8 cellular contexts compared by ENCODE assay signal in the genomic region with DNA sequence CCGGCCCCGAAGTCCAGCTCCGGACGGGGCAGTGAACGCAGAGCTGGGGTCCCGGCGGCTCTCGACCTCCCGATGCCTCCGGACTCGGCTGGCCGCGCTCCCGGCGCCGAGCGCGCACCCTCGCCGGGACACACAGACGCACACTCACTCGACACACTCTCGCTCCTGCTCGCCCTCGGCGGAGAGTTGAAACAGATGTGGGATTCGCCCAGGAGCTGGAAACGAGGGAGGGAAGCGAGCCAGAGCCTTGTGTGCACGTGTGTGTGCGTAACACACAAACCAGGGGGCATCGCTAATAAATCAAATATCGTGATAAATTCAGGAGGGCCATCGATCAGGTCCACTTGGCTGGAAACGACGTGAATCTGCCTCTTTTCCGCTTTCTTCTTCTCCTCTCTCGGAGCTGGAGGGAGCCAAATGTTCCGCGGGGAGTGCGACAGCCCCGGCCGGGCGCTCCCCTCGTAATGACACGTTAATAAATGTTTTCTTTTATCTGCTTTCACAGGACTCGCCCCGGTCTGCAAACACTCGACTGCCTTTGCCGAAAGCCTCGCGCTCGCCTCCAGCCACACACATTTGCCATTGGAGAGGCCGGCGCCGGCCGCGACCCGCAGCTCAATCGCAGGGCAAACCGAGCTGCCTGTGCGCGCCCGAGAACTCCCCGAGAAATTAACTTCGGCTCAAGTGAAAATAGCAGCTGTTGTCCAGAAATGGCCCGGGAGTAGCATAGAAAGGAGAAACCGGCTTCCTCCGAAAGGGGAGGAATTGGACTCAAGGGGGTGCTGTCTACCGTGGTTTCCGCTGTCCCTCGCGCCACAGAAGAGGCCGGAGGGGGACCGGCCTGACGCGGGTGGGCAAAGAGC. TPM values are rescaled to one million over a fixed set of nuclear protein-coding genes. Genes with fewer than 3 reads are reported as not detected.
DNase-seq lines count a peak whose midpoint lies in the region; ATAC-seq, FAIRE-seq and TF ChIP-seq lines count a peak whose summit lies in the region.

No MANE protein-coding gene starts in this region.

- TF ChIP-seq RAD21 in A549 (conservative IDR thresholded peaks at IDR 0.05 in 1 of 2, IDR thresholded peaks at IDR 0.05 in 1 of 2), result peak; percentile 89 to 95

- peak; percentile 74 to 88 for ATAC-seq in A549

- peak; percentile 36 for FAIRE-seq in A549 (lab: Jason Lieb, UNC)
- FAIRE-seq in astrocyte (lab: Jason Lieb, UNC), result no peak

- H3K79me2 ChIP-seq in astrocyte (ENCODE audit: insufficient read depth, low read length), result peaks cover 5% of the 10 kb centered on the region

- H4K20me1 ChIP-seq in astrocyte (ENCODE audit: insufficient read depth, low read length), result peaks cover 35% of the 10 kb centered on the region

- H3K4me3 Mint-ChIP-seq in astrocyte (ENCODE audit: unreplicated experiment) (peak overlapping the region; percentile 89), osteocyte (ENCODE audit: unreplicated experiment) (peak overlapping the region; percentile 84)

- H3K4me1 ChIP-seq in A549, result 0 out of 3 replicates have a peak, but pooled peaks cover 12% of the 10 kb centered on the region
- peaks cover 18% of the 10 kb centered on the region for H3K4me1 ChIP-seq in astrocyte (ENCODE audit: insufficient read depth, low read length)
- H3K4me1 ChIP-seq in left ventricle myocardium inferior, result peaks cover 48% of the 10 kb centered on the region

- CTCF ChIA-PET in A549 (lab: Yijun Ruan, JAX), result interaction anchor here (0.7 to 2.7 kb wide), 91 partner anchors 9 to 871 kb away, joined by 3 to 91 read pairs (median 4); no protein-coding TSS in a partner anchor

- intact Hi-C loops in left ventricle myocardium inferior (cut with micrococcal nuclease), result loop anchor here (10.0 kb wide), 1 partner anchor 829 kb away; no protein-coding TSS in a partner anchor

- TF ChIP-seq CTCF in A549 (IDR thresholded peaks at IDR 0.05) (peak; percentile 82), GM06990 (IDR thresholded peaks at IDR 0.05; ENCODE audit: insufficient read depth, low read length, poor library complexity, severe bottlenecking) (peak; percentile 50), astrocyte (IDR thresholded peaks at IDR 0.05; ENCODE audit: insufficient read depth, low read depth, low read length) (peak; percentile 68), left ventricle myocardium inferior (IDR thresholded peaks at IDR 0.05; ENCODE audit: borderline replicate concordance) (peak; percentile 80), osteocyte (IDR thresholded peaks at IDR 0.05) (peak; percentile 87)

- TF ChIP-seq EP300 in A549 (IDR thresholded peaks at IDR 0.05), result no peak

- H3K9me3 ChIP-seq in A549, result no peaks in the 10 kb centered on the region
- no peaks in the 10 kb centered on the region for H3K9me3 ChIP-seq in astrocyte (ENCODE audit: insufficient read depth, low read depth, low read length)
- no peaks in the 10 kb centered on the region for H3K9me3 ChIP-seq in left ventricle myocardium inferior (replicated peaks)

- H3K36me3 ChIP-seq in GM06990 (ENCODE audit: control insufficient read depth, insufficient read depth, low read length), result no peaks in the 10 kb centered on the region
- H3K36me3 ChIP-seq in astrocyte (ENCODE audit: insufficient read depth, low read length), result no peaks in the 10 kb centered on the region
- no peaks in the 10 kb centered on the region for H3K36me3 ChIP-seq in left ventricle myocardium inferior

- POLR2A ChIA-PET in A549 (lab: Yijun Ruan, JAX), result interaction anchor here (0.9 to 2.0 kb wide), 2 partner anchors 510 to 834 kb away, joined by 4 to 10 read pairs; no protein-coding TSS in a partner anchor

- no peak for TF ChIP-seq POLR2A in A549 (IDR thresholded peaks at IDR 0.05; ENCODE audit: low read length)

- peak overlapping the region; percentile 92 for H2AFZ ChIP-seq in astrocyte (ENCODE audit: low read depth, low read length)

- peaks cover 13% of the 10 kb centered on the region for H3K27me3 Mint-ChIP-seq in astrocyte (ENCODE audit: low read depth, unreplicated experiment)
- peaks cover 10% of the 10 kb centered on the region for H3K27me3 Mint-ChIP-seq in osteocyte (ENCODE audit: unreplicated experiment)

- H3K9me3 Mint-ChIP-seq in astrocyte (ENCODE audit: unreplicated experiment) (no peaks in the 10 kb centered on the region), osteocyte (ENCODE audit: unreplicated experiment) (no peaks in the 10 kb centered on the region)

- peak; percentile 80 for DNase-seq in A549 (ENCODE audit: low read depth in 1 of 2, low spot score in 1 of 2)
- DNase-seq in GM06990 (ENCODE audit: extremely low read depth, insufficient read length), result peak; percentile 25
- DNase-seq in NCI-H2227 (lab: John Stamatoyannopoulos, UW; ENCODE audit: unreplicated experiment), result peak; percentile 80
- peak; percentile 80 for DNase-seq in astrocyte (ENCODE audit: low read depth)
- DNase-seq in left ventricle myocardium inferior, result peak; percentile 61
- DNase-seq in osteocyte (ENCODE audit: extremely low spot score, unreplicated experiment), result peak; percentile 91
- DNase-seq in NCI-H446 treated with DMSO at 0.1 percent for 48 hours (lab: John Stamatoyannopoulos, UW), result no peak
- DNase-seq in DMS53 treated with DMSO at 0.1 percent for 48 hours (lab: John Stamatoyannopoulos, UW; ENCODE audit: unreplicated experiment), result no peak

- 2% methylated on average over 45 of the region's 77 CpGs for WGBS in A549 (ENCODE audit: missing lambda C conversion rate)

- H3K4me2 ChIP-seq in A549, result peak overlapping the region; percentile 98
- H3K4me2 ChIP-seq in astrocyte (ENCODE audit: low read length), result peak overlapping the region; percentile 98

- H3K27me3 ChIP-seq in GM06990 (replicated peaks; ENCODE audit: control insufficient read depth, insufficient read depth, low read length) (no peaks in the 10 kb centered on the region; the same call in 1 of the 2 replicates), astrocyte (ENCODE audit: insufficient read depth, low read length) (peaks cover 12% of the 10 kb centered on the region), left ventricle myocardium inferior (ENCODE audit: low read depth) (peaks cover 39% of the 10 kb centered on the region)

- H3K27ac Mint-ChIP-seq in astrocyte (ENCODE audit: unreplicated experiment), result peak overlapping the region; percentile 77
- H3K27ac Mint-ChIP-seq in osteocyte (ENCODE audit: unreplicated experiment), result peak overlapping the region; percentile 83

- H3K27ac ChIP-seq in A549 (peak overlapping the region; percentile 73 to 90), astrocyte (ENCODE audit: low read depth, low read length) (peak overlapping the region; percentile 49), left ventricle myocardium inferior (replicated peaks) (peak overlapping the region; percentile 84)

- peak overlapping the region; percentile 80 for H3K9ac ChIP-seq in astrocyte (ENCODE audit: low read length)

- H3K4me1 Mint-ChIP-seq in astrocyte (ENCODE audit: low read depth, unreplicated experiment) (peaks cover 8% of the 10 kb centered on the region), osteocyte (ENCODE audit: unreplicated experiment) (peaks cover 46% of the 10 kb centered on the region)

- no peaks in the 10 kb centered on the region for H3K36me3 Mint-ChIP-seq in astrocyte (ENCODE audit: low read depth, unreplicated experiment)
- H3K36me3 Mint-ChIP-seq in osteocyte (ENCODE audit: unreplicated experiment), result no peaks in the 10 kb centered on the region

- H3K4me3 ChIP-seq in A549 (peak overlapping the region; percentile 69), GM06990 (replicated peaks; ENCODE audit: low read depth, low read length) (peak overlapping the region; percentile 20), astrocyte (ENCODE audit: insufficient read depth, low read depth, low read length) (peak overlapping the region; percentile 66), left ventricle myocardium inferior (peak overlapping the region; percentile 69)

TF ChIP-seq in A549, 52 proteins besides CTCF, POLR2A, EP300 and RAD21 (continues in another document):
- TF ChIP-seq EHF (CRISPR knock-in tag; IDR thresholded peaks at IDR 0.05) (no peak), KDM1A (IDR thresholded peaks at IDR 0.05; ENCODE audit: low read depth) (no peak), SMC3 (IDR thresholded peaks at IDR 0.05) (peak; percentile 87), NR3C1 (IDR thresholded peaks at IDR 0.05) (no peak)
- TF ChIP-seq, protein P1, sequence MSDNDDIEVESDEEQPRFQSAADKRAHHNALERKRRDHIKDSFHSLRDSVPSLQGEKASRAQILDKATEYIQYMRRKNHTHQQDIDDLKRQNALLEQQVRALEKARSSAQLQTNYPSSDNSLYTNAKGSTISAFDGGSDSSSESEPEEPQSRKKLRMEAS (IDR thresholded peaks at IDR 0.05), result peak; percentile 24; the same call in 1 of the 2 replicates
- TF ChIP-seq, protein P2, sequence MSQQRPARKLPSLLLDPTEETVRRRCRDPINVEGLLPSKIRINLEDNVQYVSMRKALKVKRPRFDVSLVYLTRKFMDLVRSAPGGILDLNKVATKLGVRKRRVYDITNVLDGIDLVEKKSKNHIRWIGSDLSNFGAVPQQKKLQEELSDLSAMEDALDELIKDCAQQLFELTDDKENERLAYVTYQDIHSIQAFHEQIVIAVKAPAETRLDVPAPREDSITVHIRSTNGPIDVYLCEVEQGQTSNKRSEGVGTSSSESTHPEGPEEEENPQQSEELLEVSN (IDR thresholded peaks at IDR 0.05; ENCODE audit: borderline replicate concordance, low read depth), result peak; percentile 39; the same call in 1 of the 2 replicates

RNA-seq across cellular contexts. Expression of a gene that starts 0.8 kb away (rescaled TPM):
- polyA plus RNA-seq in A549 (2011; rRNA removed) (5.8 and 14.9 TPM in 2 replicates), A549 (2017; fragmentation: RNase III; extraction: RNeasy Plus Mini Kit Qiagen cat#74134 plus additional on column Dnase treatment) (16.8 to 25.2 TPM (median 21.3 TPM) in 3 replicates)
- 5.1 and 5.4 TPM in 2 replicates for polyA plus RNA-seq in A549 (2012; cell fraction: cytosol; rRNA removed)
- 8.0 and 9.9 TPM in 2 replicates for polyA plus RNA-seq in A549 (2012; cell fraction: nucleus; rRNA removed)
- polyA minus RNA-seq in A549 (2011; rRNA and poly(A)+ RNA removed), result 10.6 and 15.1 TPM in 2 replicates
- total RNA-seq in astrocyte (115 and 139 TPM in 2 replicates), left ventricle myocardium inferior (40.7 TPM), osteocyte (39.1 and 40.4 TPM in 2 replicates)

Comparison
In these comparisons a context has a peak if more than half of its experiments do, and no peak if none do; other contexts are left out.
1. DNase-seq: peak in A549 (2 of 2), GM06990 (single experiment), NCI-H2227 (single experiment), astrocyte (single experiment), left ventricle myocardium inferior (single experiment) and osteocyte (single experiment); none in NCI-H446 treated with DMSO at 0.1 percent for 48 hours (single experiment) and DMS53 treated with DMSO at 0.1 percent for 48 hours (single experiment).
2. Peak in every context shown above with its lines, with median percentiles within 50 percentile points of each other: H3K27ac ChIP-seq, H3K4me3 ChIP-seq and CTCF ChIP-seq.